Comparison of ENCODE assay signal across 7 cellular contexts in genomic region chr12:57752668-57753000, GRCh38. TPM values are rescaled to one million over a fixed set of nuclear protein-coding genes. Genes with fewer than 3 reads are reported as not detected.
A peak's percentile ranks its signal among the peaks of the same experiment; 100 is the strongest.
DNase-seq lines count a peak whose midpoint lies in the region; ATAC-seq and TF ChIP-seq lines count a peak whose summit lies in the region.

No MANE protein-coding gene starts in this region.

- peaks cover 3% of the 10 kb centered on the region for H3K27me3 Mint-ChIP-seq in activated T-helper 1 cell treated with anti-CD3 and anti-CD28 coated beads, Interleukin-12 subunit alpha, Interleukin-12 subunit beta, Interleukin-2, Interleukin-4 antibody, amounts not matched to agents 30 ng/mL and 10 ng/mL and 1 ng/mL, durations not matched to agents 14 hours and 24 hours and 36 hours (ENCODE audit: insufficient read depth)
- no peaks in the 10 kb centered on the region for H3K27me3 Mint-ChIP-seq in stimulated activated memory B cell treated with anti-CD40 and anti-IgM and Interleukin-4, amounts not matched to agents 10 μg/mL and 1 μg/mL and 100 μg/mL, for 72 hours

- peaks cover 29% of the 10 kb centered on the region for H3K36me3 Mint-ChIP-seq in activated T-helper 1 cell treated with anti-CD3 and anti-CD28 coated beads, Interleukin-12 subunit alpha, Interleukin-12 subunit beta, Interleukin-2, Interleukin-4 antibody, amounts not matched to agents 30 ng/mL and 10 ng/mL and 1 ng/mL, durations not matched to agents 14 hours and 24 hours and 36 hours (ENCODE audit: low read depth)
- H3K36me3 Mint-ChIP-seq in stimulated activated memory B cell treated with anti-CD40 and anti-IgM and Interleukin-4, amounts not matched to agents 10 μg/mL and 1 μg/mL and 100 μg/mL, for 72 hours: peaks cover 21% of the 10 kb centered on the region

- peak overlapping the region; percentile 95 for H3K27ac Mint-ChIP-seq in activated T-helper 1 cell treated with anti-CD3 and anti-CD28 coated beads, Interleukin-12 subunit alpha, Interleukin-12 subunit beta, Interleukin-2, Interleukin-4 antibody, amounts not matched to agents 30 ng/mL and 10 ng/mL and 1 ng/mL, durations not matched to agents 14 hours and 24 hours and 36 hours
- H3K27ac Mint-ChIP-seq in stimulated activated memory B cell treated with anti-CD40 and anti-IgM and Interleukin-4, amounts not matched to agents 10 μg/mL and 1 μg/mL and 100 μg/mL, for 72 hours: peak overlapping the region; percentile 88

- intact Hi-C loops in activated T-helper 1 cell treated with anti-CD3 and anti-CD28 coated beads, Interleukin-12 subunit alpha, Interleukin-12 subunit beta, Interleukin-2, Interleukin-4 antibody, amounts not matched to agents 30 ng/mL and 10 ng/mL and 1 ng/mL, durations not matched to agents 14 hours and 24 hours and 36 hours (cut with micrococcal nuclease): loop anchor here (1.0 to 10.0 kb wide), 11 partner anchors 8 to 1825 kb away; partner anchors contain the start of genes BAZ2A, CTDSP2, EEF1AKMT3 and MBD6
- intact Hi-C loops in posterior cingulate gyrus (cut with DNase I): loop anchor here (1.0 kb wide), 1 partner anchor 20 kb away; the partner anchor contains the start of genes EEF1AKMT3 and METTL1

- ATAC-seq in stimulated activated memory B cell treated with anti-CD40 and anti-IgM and Interleukin-4, amounts not matched to agents 10 μg/mL and 1 μg/mL and 100 μg/mL, for 72 hours: no peak
- ATAC-seq in GM21576 (IDR thresholded peaks at IDR 0.05; ENCODE audit: unreplicated experiment): no peak
- ATAC-seq in HG02852 (IDR thresholded peaks at IDR 0.05; ENCODE audit: unreplicated experiment): no peak

- peak overlapping the region; percentile 94 for H3K4me3 Mint-ChIP-seq in activated T-helper 1 cell treated with anti-CD3 and anti-CD28 coated beads, Interleukin-12 subunit alpha, Interleukin-12 subunit beta, Interleukin-2, Interleukin-4 antibody, amounts not matched to agents 30 ng/mL and 10 ng/mL and 1 ng/mL, durations not matched to agents 14 hours and 24 hours and 36 hours
- H3K4me3 Mint-ChIP-seq in stimulated activated memory B cell treated with anti-CD40 and anti-IgM and Interleukin-4, amounts not matched to agents 10 μg/mL and 1 μg/mL and 100 μg/mL, for 72 hours: peak overlapping the region; percentile 88

- TF ChIP-seq CTCF in HL-60 (IDR thresholded peaks at IDR 0.05; ENCODE audit: insufficient read depth, low read length): no peak

- peaks cover 65% of the 10 kb centered on the region for H3K4me1 Mint-ChIP-seq in activated T-helper 1 cell treated with anti-CD3 and anti-CD28 coated beads, Interleukin-12 subunit alpha, Interleukin-12 subunit beta, Interleukin-2, Interleukin-4 antibody, amounts not matched to agents 30 ng/mL and 10 ng/mL and 1 ng/mL, durations not matched to agents 14 hours and 24 hours and 36 hours (ENCODE audit: low read depth)
- H3K4me1 Mint-ChIP-seq in stimulated activated memory B cell treated with anti-CD40 and anti-IgM and Interleukin-4, amounts not matched to agents 10 μg/mL and 1 μg/mL and 100 μg/mL, for 72 hours: peaks cover 55% of the 10 kb centered on the region

- peak overlapping the region; percentile 56 for H3K27ac ChIP-seq in HL-60 (replicated peaks)

- H3K27me3 ChIP-seq in HL-60 (ENCODE audit: insufficient read depth, poor library complexity, severe bottlenecking): peaks cover under 1% of the 10 kb centered on the region

- peak overlapping the region; percentile 71 for H3K4me3 ChIP-seq in HL-60 (replicated peaks; ENCODE audit: insufficient read depth, low read length)
- peak overlapping the region; percentile 13 for H3K4me3 ChIP-seq in iPS-11a (ENCODE audit: low read depth, low read length)

- H3K9me3 Mint-ChIP-seq in activated T-helper 1 cell treated with anti-CD3 and anti-CD28 coated beads, Interleukin-12 subunit alpha, Interleukin-12 subunit beta, Interleukin-2, Interleukin-4 antibody, amounts not matched to agents 30 ng/mL and 10 ng/mL and 1 ng/mL, durations not matched to agents 14 hours and 24 hours and 36 hours: no peaks in the 10 kb centered on the region
- H3K9me3 Mint-ChIP-seq in stimulated activated memory B cell treated with anti-CD40 and anti-IgM and Interleukin-4, amounts not matched to agents 10 μg/mL and 1 μg/mL and 100 μg/mL, for 72 hours: no peaks in the 10 kb centered on the region

- DNase-seq in HL-60 (ENCODE audit: low read depth in 1 of 2, low spot score in 1 of 2): no peak
- no peak for DNase-seq in activated T-helper 1 cell treated with anti-CD3 and anti-CD28 coated beads, Interleukin-12 subunit alpha, Interleukin-12 subunit beta, Interleukin-2, Interleukin-4 antibody, amounts not matched to agents 30 ng/mL and 10 ng/mL and 1 ng/mL, durations not matched to agents 14 hours and 24 hours and 36 hours (ENCODE audit: low spot score)
- DNase-seq in posterior cingulate gyrus: no peak

RNA-seq across cellular contexts. Expression of gene CDK4, which starts 0.5 kb away (rescaled TPM):
- 218 and 227 TPM in 2 replicates for total RNA-seq in activated T-helper 1 cell treated with anti-CD3 and anti-CD28 coated beads, Interleukin-12 subunit alpha, Interleukin-12 subunit beta, Interleukin-2, Interleukin-4 antibody, amounts not matched to agents 30 ng/mL and 10 ng/mL and 1 ng/mL, durations not matched to agents 14 hours and 24 hours and 36 hours

RNA-seq across cellular contexts. Expression of gene MARCHF9, which starts 2.3 kb away (rescaled TPM):
- 21.2 and 21.8 TPM in 2 replicates for total RNA-seq in activated T-helper 1 cell treated with anti-CD3 and anti-CD28 coated beads, Interleukin-12 subunit alpha, Interleukin-12 subunit beta, Interleukin-2, Interleukin-4 antibody, amounts not matched to agents 30 ng/mL and 10 ng/mL and 1 ng/mL, durations not matched to agents 14 hours and 24 hours and 36 hours

RNA-seq across cellular contexts. Expression of gene TSPAN31, which starts 7.8 kb away (rescaled TPM):
- 24.0 and 24.5 TPM in 2 replicates for total RNA-seq in activated T-helper 1 cell treated with anti-CD3 and anti-CD28 coated beads, Interleukin-12 subunit alpha, Interleukin-12 subunit beta, Interleukin-2, Interleukin-4 antibody, amounts not matched to agents 30 ng/mL and 10 ng/mL and 1 ng/mL, durations not matched to agents 14 hours and 24 hours and 36 hours

RNA-seq across cellular contexts. Expression of gene AGAP2, which starts 14.1 kb away (rescaled TPM):
- 31.5 and 33.4 TPM in 2 replicates for total RNA-seq in activated T-helper 1 cell treated with anti-CD3 and anti-CD28 coated beads, Interleukin-12 subunit alpha, Interleukin-12 subunit beta, Interleukin-2, Interleukin-4 antibody, amounts not matched to agents 30 ng/mL and 10 ng/mL and 1 ng/mL, durations not matched to agents 14 hours and 24 hours and 36 hours

RNA-seq across cellular contexts. Expression of gene CYP27B1, which starts 14.2 kb away (rescaled TPM):
- 9.0 and 9.9 TPM in 2 replicates for total RNA-seq in activated T-helper 1 cell treated with anti-CD3 and anti-CD28 coated beads, Interleukin-12 subunit alpha, Interleukin-12 subunit beta, Interleukin-2, Interleukin-4 antibody, amounts not matched to agents 30 ng/mL and 10 ng/mL and 1 ng/mL, durations not matched to agents 14 hours and 24 hours and 36 hours
